ENCODE assay signal across 7 cellular contexts in the genomic region with DNA sequence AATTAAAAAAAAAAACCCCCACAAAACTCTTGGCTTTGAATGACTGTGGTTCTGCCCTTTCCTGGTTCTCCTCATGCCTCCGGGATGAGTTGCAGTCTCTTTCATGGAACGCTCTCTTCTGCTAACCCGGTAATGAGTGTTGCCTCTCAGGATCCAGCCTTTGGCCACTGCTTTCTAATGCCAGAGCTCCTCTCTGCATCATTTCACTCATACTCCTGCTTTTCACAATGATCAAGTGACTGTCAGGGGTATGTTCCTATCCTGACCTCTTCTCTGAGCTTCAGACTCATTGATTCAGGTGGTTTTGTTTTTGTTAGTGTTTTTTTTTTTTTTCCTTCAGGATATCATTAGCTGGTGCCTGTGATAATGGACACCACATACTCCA.
DNase-seq lines count a peak whose midpoint lies in the region; TF ChIP-seq lines count a peak whose summit lies in the region.
"Not testable (repeated sequence)": the region's sequence is repeated elsewhere in the genome, so short reads cannot be mapped to it uniquely, and the experiment has no call there.

No MANE protein-coding gene starts in this region.

- not testable (repeated sequence) for H3K36me3 ChIP-seq in Caco-2 (ENCODE audit: control insufficient read depth, insufficient read depth, low read length); smooth muscle cell (ENCODE audit: low read depth)

- not testable (repeated sequence) for DNase-seq in Caco-2; MCF 10A (ENCODE audit: unreplicated experiment); smooth muscle cell (lab: John Stamatoyannopoulos, UW; ENCODE audit: unreplicated experiment)
- DNase-seq in RPMI7951 (ENCODE audit: low read depth) (peak; percentile 62), amniotic epithelial cell (ENCODE audit: low read depth) (peak; percentile 29), glomerular visceral epithelial cell (ENCODE audit: extremely low spot score) (peak; percentile 63), myocyte (ENCODE audit: low read depth) (peak; percentile 34)

- H3K4me3 Mint-ChIP-seq in Caco-2 (ENCODE audit: unreplicated experiment); MCF 10A (ENCODE audit: unreplicated experiment): not testable (repeated sequence)

- POLR2A ChIA-PET in Caco-2 (lab: Charles Lee): not testable (repeated sequence)
- POLR2A ChIA-PET in MCF 10A (lab: Yijun Ruan, JAX): interaction anchor here (0.7 kb wide), 1 partner anchor 36 kb away, joined by 3 read pairs; no protein-coding TSS in a partner anchor

- 27% methylated on average over 3 of the region's 3 CpGs for WGBS in smooth muscle cell (ENCODE audit: low lambda C conversion rate)

- not testable (repeated sequence) for H3K9me3 ChIP-seq in Caco-2; smooth muscle cell (replicated peaks; ENCODE audit: low read depth)

- H3K9me3 Mint-ChIP-seq in Caco-2 (ENCODE audit: unreplicated experiment): peaks cover 20% of the 10 kb centered on the region
- H3K9me3 Mint-ChIP-seq in MCF 10A (ENCODE audit: unreplicated experiment): not testable (repeated sequence)

- BruUV-seq in Caco-2 (replicated peaks; lab: Mats Ljungman, UMichigan); MCF 10A (replicated peaks; lab: Mats Ljungman, UMichigan): not testable (repeated sequence)

- CTCF ChIA-PET in Caco-2 (lab: Charles Lee); MCF 10A (lab: Yijun Ruan, JAX): not testable (repeated sequence)

- not testable (repeated sequence) for H3K27me3 Mint-ChIP-seq in Caco-2 (ENCODE audit: insufficient read depth, unreplicated experiment); MCF 10A (ENCODE audit: insufficient read depth, unreplicated experiment)

- not testable (repeated sequence) for H4K20me1 ChIP-seq in smooth muscle cell (ENCODE audit: low read depth)

- H3K4me1 Mint-ChIP-seq in Caco-2 (ENCODE audit: low read depth, unreplicated experiment) (peaks cover 44% of the 10 kb centered on the region), MCF 10A (ENCODE audit: insufficient read depth, unreplicated experiment) (peaks cover 20% of the 10 kb centered on the region)

- not testable (repeated sequence) for H3K27me3 ChIP-seq in Caco-2 (replicated peaks; ENCODE audit: control insufficient read depth, insufficient read depth, low read length); smooth muscle cell (ENCODE audit: low read depth)

- not testable (repeated sequence) for H3K9ac ChIP-seq in smooth muscle cell (ENCODE audit: low read depth)

- H3K4me3 ChIP-seq in Caco-2 (ENCODE audit: low read depth, low read length); smooth muscle cell: not testable (repeated sequence)

- peak overlapping the region; percentile 81 for H3K27ac ChIP-seq in smooth muscle cell (ENCODE audit: low read depth)

- H3F3A ChIP-seq in smooth muscle cell (ENCODE audit: low read depth): peaks cover 11% of the 10 kb centered on the region

- not testable (repeated sequence) for H3K79me2 ChIP-seq in smooth muscle cell (ENCODE audit: low read depth)

- H3K4me2 ChIP-seq in smooth muscle cell: peak overlapping the region; percentile 67

- peak overlapping the region; percentile 30 for H3K27ac Mint-ChIP-seq in Caco-2 (ENCODE audit: unreplicated experiment)
- peak overlapping the region; percentile 40 for H3K27ac Mint-ChIP-seq in MCF 10A (ENCODE audit: low read depth, unreplicated experiment)

- intact Hi-C loops in Caco-2 (cut with micrococcal nuclease; ENCODE audit: unreplicated experiment); MCF 10A (cut with micrococcal nuclease): not testable (repeated sequence)

- not testable (repeated sequence) for H3K36me3 Mint-ChIP-seq in Caco-2 (ENCODE audit: insufficient read depth, unreplicated experiment); MCF 10A (ENCODE audit: insufficient read depth, unreplicated experiment)

- TF ChIP-seq CTCF in Caco-2 (IDR thresholded peaks at IDR 0.05; ENCODE audit: insufficient read depth in 1 of 2, low read depth in 1 of 2, low read length in 1 of 2, severe bottlenecking in 1 of 2, unreplicated experiment in 1 of 2); MCF 10A (IDR thresholded peaks at IDR 0.05; ENCODE audit: unreplicated experiment); smooth muscle cell (IDR thresholded peaks at IDR 0.05; ENCODE audit: borderline replicate concordance, insufficient read depth, poor library complexity, severe bottlenecking): not testable (repeated sequence)

- not testable (repeated sequence) for H2AFZ ChIP-seq in smooth muscle cell (ENCODE audit: low read depth)

- H3K4me1 ChIP-seq in Caco-2 (peaks cover 22% of the 10 kb centered on the region), smooth muscle cell (ENCODE audit: low read depth) (peaks cover 34% of the 10 kb centered on the region)
